1 cellular context compared by ENCODE assay signal in the genomic region with DNA sequence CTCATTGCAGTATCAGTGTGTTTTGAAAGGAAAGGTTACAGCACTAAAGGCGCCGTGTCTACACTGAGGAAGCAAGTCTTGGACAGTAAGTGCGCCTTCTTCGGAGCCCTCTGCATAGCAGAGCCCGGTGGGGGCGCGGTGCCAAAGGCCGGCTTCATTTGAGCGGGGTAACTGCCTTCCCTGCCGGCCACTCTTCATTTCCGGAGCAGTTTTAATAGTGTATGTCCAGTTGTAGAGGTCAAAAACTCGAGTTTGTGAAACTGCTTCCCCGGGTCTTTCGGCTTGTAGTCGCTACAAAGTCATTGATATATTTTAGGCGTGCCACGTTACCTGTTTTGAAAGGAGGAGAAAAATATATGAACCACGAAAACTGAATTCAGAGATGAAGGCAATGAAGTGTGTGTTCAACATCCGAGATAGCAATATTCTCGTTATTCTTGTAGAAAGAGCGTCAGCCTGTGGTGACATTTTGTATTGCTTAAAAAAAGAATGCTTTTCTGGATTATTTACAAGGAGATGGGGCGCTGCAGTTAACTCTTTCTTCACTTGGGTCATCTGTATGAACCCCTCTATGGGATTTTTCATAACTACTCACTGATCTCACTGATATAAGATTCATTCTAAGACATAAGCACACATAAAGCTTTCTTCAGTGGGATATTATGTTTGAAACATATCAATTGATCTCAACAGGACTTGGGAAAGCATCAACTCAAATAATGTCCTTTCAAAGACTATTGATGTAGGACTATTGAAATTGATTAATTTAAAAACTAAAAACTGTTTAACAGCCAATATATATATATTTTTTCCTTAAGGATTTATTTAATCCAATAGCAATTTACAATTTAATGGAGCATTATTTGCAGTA.
TF ChIP-seq lines count a peak whose summit lies in the region.

No MANE protein-coding gene starts in this region.

TF ChIP-seq in endothelial cell of umbilical vein, 7 proteins besides CTCF, POLR2A, EP300 and RAD21:
- TF ChIP-seq GATA2 (IDR thresholded peaks at IDR 0.05; ENCODE audit: insufficient read depth, insufficient read length, low read depth, low read length) (no peak), MYC (IDR thresholded peaks at IDR 0.05; ENCODE audit: low read depth, low read length) (no peak), FOS (IDR thresholded peaks at IDR 0.05; ENCODE audit: borderline replicate concordance, insufficient read depth, low read length) (no peak), JUN (IDR thresholded peaks at IDR 0.05; ENCODE audit: borderline replicate concordance, insufficient read depth, insufficient read length, low read depth) (no peak), POLR2AphosphoS5 (IDR thresholded peaks at IDR 0.05; ENCODE audit: insufficient read depth, low read depth, low read length) (no peak), EZH2 (IDR thresholded peaks at IDR 0.05; ENCODE audit: borderline replicate concordance, low read depth, low read length, severe bottlenecking) (no peak)
- TF ChIP-seq, protein P1, sequence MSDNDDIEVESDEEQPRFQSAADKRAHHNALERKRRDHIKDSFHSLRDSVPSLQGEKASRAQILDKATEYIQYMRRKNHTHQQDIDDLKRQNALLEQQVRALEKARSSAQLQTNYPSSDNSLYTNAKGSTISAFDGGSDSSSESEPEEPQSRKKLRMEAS (IDR thresholded peaks at IDR 0.05; ENCODE audit: insufficient read depth, insufficient read length) = no peak
